In genomic region chr9:69647804-69648203, GRCh38 we compare ENCODE assay signal across 30 cellular contexts. TPM values are rescaled to one million over a fixed set of nuclear protein-coding genes. Genes with fewer than 3 reads are reported as not detected.
"Had no signal": no experiment of that assay in that cellular context is flagged by ENCODE, and none has a peak within 500 bp of the region (broad histone marks: within the 10 kb centered on the region; RNA-seq: fewer than 3 reads in every experiment).

No MANE protein-coding gene starts in this region.

- H3K4me3 ChIP-seq: adrenal gland, body of pancreas, breast epithelium had no signal

- H3K4me1 ChIP-seq: adrenal gland, breast epithelium had no signal

- H3K27ac ChIP-seq: adrenal gland, body of pancreas, brain microvascular endothelial cell, breast epithelium, VCaP had no signal

- DNase-seq: activated B cell treated with CpG ODN at 0.5 μM for 24 hours; activated CD4-positive, alpha-beta memory T cell treated with anti-CD3 and anti-CD28 coated beads for 36 hours; activated CD4-positive, alpha-beta T cell treated with anti-CD3 and anti-CD28 coated beads for 4 hours; activated CD4-positive, alpha-beta T cell treated with anti-CD3 and anti-CD28 coated beads, Interleukin-2, amount 10 ng/mL, durations not matched to agents 24 days and 14 days; activated CD4-positive, alpha-beta T cell treated with anti-CD3 and anti-CD28 coated beads, Interleukin-2, amount 50 U/mL, for 1 hour; activated CD4-positive, alpha-beta T cell treated with anti-CD3 and anti-CD28 coated beads, Interleukin-2, amount 50 U/mL, for 4 hours; activated CD4-positive, CD25-positive, alpha-beta regulatory T cell treated with anti-CD3 and anti-CD28 coated beads, Interleukin-2, amount 50 U/mL, for 72 hours; activated CD8-positive, alpha-beta memory T cell treated with anti-CD3 and anti-CD28 coated beads, Interleukin-2, amount 50 U/mL, for 4 hours; activated CD8-positive, alpha-beta T cell treated with anti-CD3 and anti-CD28 coated beads for 36 hours; activated effector memory CD4-positive, alpha-beta T cell treated with anti-CD3 and anti-CD28 coated beads, Interleukin-2, amount 50 U/mL, for 16 hours; activated gamma-delta T cell treated with Interleukin-2 at 50 U/mL for 16 hours; activated naive CD4-positive, alpha-beta T cell; activated naive CD4-positive, alpha-beta T cell treated with anti-CD3 and anti-CD28 coated beads for 36 hours; activated naive CD4-positive, alpha-beta T cell treated with anti-CD3 and anti-CD28 coated beads, Interleukin-2, amount 50 U/mL, for 16 hours; activated naive CD8-positive, alpha-beta T cell treated with anti-CD3 and anti-CD28 coated beads for 36 hours; activated T-cell treated with anti-CD3 and anti-CD28 coated beads for 4 hours; activated T-cell treated with anti-CD3 and anti-CD28 coated beads, Interleukin-2, amount 50 U/mL, for 1 hour; activated T-cell treated with anti-CD3 and anti-CD28 coated beads, Interleukin-2, amount 50 U/mL, for 4 hours; activated T-cell treated with anti-CD3 and anti-CD28 coated beads, Interleukin-2, amount 50 U/mL, for 72 hours; adrenal gland; amniotic stem cell; aorta; body of pancreas; brain microvascular endothelial cell; central memory CD4-positive, alpha-beta T cell; T-helper 1 cell; T-helper 2 cell; T-helper 9 cell had no signal

- H3K27me3 ChIP-seq: adrenal gland, body of pancreas, brain microvascular endothelial cell, breast epithelium had no signal

- H3K36me3 ChIP-seq: adrenal gland, brain microvascular endothelial cell, breast epithelium had no signal

- H3K9me3 ChIP-seq: adrenal gland, body of pancreas, breast epithelium had no signal

RNA-seq across cellular contexts. Expression of gene APBA1, which starts 24.4 kb away (rescaled TPM):
- total RNA-seq: activated B cell treated with CpG ODN at 0.5 μM for 24 hours had no signal
